ENCODE assay signal across 4 cellular contexts in genomic region chr4:69280081-69280480, GRCh38. TPM values are rescaled to one million over a fixed set of nuclear protein-coding genes. Genes with fewer than 3 reads are reported as not detected.
"Had no signal": no experiment of that assay in that cellular context is flagged by ENCODE, and none has a peak within 500 bp of the region (broad histone marks: within the 10 kb centered on the region; RNA-seq: fewer than 3 reads in every experiment).

Gene UGT2B28 (plus strand): TSS chr4:69280475. CDS start chr4:69280501, 26 bp downstream.

RNA-seq across cellular contexts. Expression of gene UGT2B28, which starts in this region (rescaled TPM):
- polyA plus RNA-seq: GM23338, H1, IMR-90, K562 had no signal
